21 cellular contexts compared by ENCODE assay signal in genomic region chr10:119125942-119126341, GRCh38. TPM values are rescaled to one million over a fixed set of nuclear protein-coding genes. Genes with fewer than 3 reads are reported as not detected.
DNase-seq lines count a peak whose midpoint lies in the region; ATAC-seq, FAIRE-seq and TF ChIP-seq lines count a peak whose summit lies in the region.
"Had no signal": no experiment of that assay in that cellular context is flagged by ENCODE, and none has a peak within 500 bp of the region (broad histone marks: within the 10 kb centered on the region; RNA-seq: fewer than 3 reads in every experiment).

No MANE protein-coding gene starts in this region.

- H3K36me3 ChIP-seq in DND-41 (ENCODE audit: insufficient read depth, low read length) (peaks cover 88% of the 10 kb centered on the region), K562 (ENCODE audit: control insufficient read depth, insufficient read depth, low read length) (peaks cover 7% of the 10 kb centered on the region; the same call in 2 of the 3 replicates)

- TF ChIP-seq EP300 in K562 (IDR thresholded peaks at IDR 0.05; ENCODE audit: low read length), result no peak

- POLR2A ChIA-PET in K562 (lab: Yijun Ruan, JAX), result no interaction called here

- H3K9ac ChIP-seq in DND-41 (ENCODE audit: low read depth, low read length) (no peak overlapping the region), K562 (ENCODE audit: insufficient read depth in 1 of 2, low read depth in 2 of 2, low read length in 2 of 2) (no peak overlapping the region)
- H3K9ac ChIP-seq: BLaER1 treated with 17β-estradiol and CSF1 and Interleukin-3, amounts not matched to agents 10 nM and 100 nM; GM23248 had no signal

- H3K4me1 ChIP-seq in DND-41 (ENCODE audit: insufficient read depth, low read length) (peaks cover 40% of the 10 kb centered on the region), K562 (replicated peaks in 1 of 2; ENCODE audit: control insufficient read depth in 2 of 2, insufficient read depth in 2 of 2, low read length in 2 of 2) (peaks cover 4 to 7% of the 10 kb centered on the region in 2 experiments)

- intact Hi-C loops in K562 (cut with micrococcal nuclease), result no loop called here
- intact Hi-C loops in activated T-helper 2 cell treated with anti-CD3 and anti-CD28 coated beads, Interferon-gamma antibody, Interleukin-2, Interleukin-4, amounts not matched to agents 10 μg/mL and 5 μg/mL and 100 μg/mL, durations not matched to agents 14 hours and 24 hours and 36 hours (cut with micrococcal nuclease), result no loop called here

- peak overlapping the region; percentile 55 for H3K27ac ChIP-seq in DND-41 (ENCODE audit: low read length)
- no peak overlapping the region for H3K27ac ChIP-seq in K562 (ENCODE audit: extremely low read depth, low read depth, low read length)
- H3K27ac ChIP-seq: 22Rv1; BLaER1 treated with 17β-estradiol and CSF1 and Interleukin-3, amounts not matched to agents 10 nM and 100 nM; GM23248 had no signal

- H3K79me2 ChIP-seq in DND-41 (ENCODE audit: insufficient read depth, low read length) (peaks cover 42% of the 10 kb centered on the region), K562 (ENCODE audit: control insufficient read depth, insufficient read depth, low read length) (no peaks in the 10 kb centered on the region)

- peak overlapping the region; percentile 6 for H3K27ac Mint-ChIP-seq in T-helper 2 cell treated with Interferon-gamma antibody and Interleukin-4, amounts not matched to agents 5 μg/mL and 100 μg/mL, for 36 hours
- no peak overlapping the region for H3K27ac Mint-ChIP-seq in activated T-helper 2 cell treated with anti-CD3 and anti-CD28 coated beads, Interferon-gamma antibody, Interleukin-2, Interleukin-4, amounts not matched to agents 10 μg/mL and 5 μg/mL and 100 μg/mL, durations not matched to agents 14 hours and 24 hours and 36 hours
- H3K27ac Mint-ChIP-seq: B cell; CD4-positive, alpha-beta T cell had no signal

- H2AFZ ChIP-seq in DND-41 (ENCODE audit: low read depth, low read length) (no peak overlapping the region), K562 (ENCODE audit: low read depth, low read length) (no peak overlapping the region)
- H2AFZ ChIP-seq: GM23248 had no signal

- no peaks in the 10 kb centered on the region for H3K9me3 ChIP-seq in DND-41 (ENCODE audit: insufficient read depth, low read length, severe bottlenecking)
- H3K9me3 ChIP-seq in K562 (replicated peaks; ENCODE audit: control insufficient read depth, insufficient read depth, low read depth, low read length), result no peaks in the 10 kb centered on the region

- H3K4me2 ChIP-seq in DND-41 (ENCODE audit: insufficient read depth, low read length) (no peak overlapping the region), K562 (ENCODE audit: insufficient read depth, low read length) (no peak overlapping the region)
- H3K4me2 ChIP-seq: BLaER1 treated with 17β-estradiol and CSF1 and Interleukin-3, amounts not matched to agents 10 nM and 100 nM had no signal

- no peaks in the 10 kb centered on the region for H3K9me1 ChIP-seq in K562 (ENCODE audit: control insufficient read depth, insufficient read depth, low read length)

- no peak for ATAC-seq in DND-41 (ENCODE audit: insufficient read depth, low read depth)
- ATAC-seq in K562, result no peak

- H4K20me1 ChIP-seq in DND-41 (ENCODE audit: insufficient read depth, low read length) (no peaks in the 10 kb centered on the region), K562 (replicated peaks; ENCODE audit: control insufficient read depth, insufficient read depth, low read length) (no peaks in the 10 kb centered on the region)
- H4K20me1 ChIP-seq: BLaER1 treated with 17β-estradiol and CSF1 and Interleukin-3, amounts not matched to agents 10 nM and 100 nM had no signal

- H3K4me3 ChIP-seq in DND-41 (ENCODE audit: low read depth in 1 of 2, low read length in 2 of 2) (no peak overlapping the region), K562 (no peak overlapping the region)
- H3K4me3 ChIP-seq: BLaER1 treated with 17β-estradiol and CSF1 and Interleukin-3, amounts not matched to agents 10 nM and 100 nM; GM23248 had no signal

- no peaks in the 10 kb centered on the region for H3K9me3 Mint-ChIP-seq in T-helper 2 cell treated with Interferon-gamma antibody and Interleukin-4, amounts not matched to agents 5 μg/mL and 100 μg/mL, for 36 hours
- H3K9me3 Mint-ChIP-seq in activated T-helper 2 cell treated with anti-CD3 and anti-CD28 coated beads, Interferon-gamma antibody, Interleukin-2, Interleukin-4, amounts not matched to agents 10 μg/mL and 5 μg/mL and 100 μg/mL, durations not matched to agents 14 hours and 24 hours and 36 hours, result no peaks in the 10 kb centered on the region
- H3K9me3 Mint-ChIP-seq: CD4-positive, alpha-beta T cell; CD8-positive, alpha-beta memory T cell had no signal

- WGBS in K562 (ENCODE audit: insufficient coverage, low coverage, missing lambda C conversion rate), result 37% methylated on average over 2 of the region's 2 CpGs

- no peak overlapping the region for H3K4me3 Mint-ChIP-seq in T-helper 2 cell treated with Interferon-gamma antibody and Interleukin-4, amounts not matched to agents 5 μg/mL and 100 μg/mL, for 36 hours
- H3K4me3 Mint-ChIP-seq in activated T-helper 2 cell treated with anti-CD3 and anti-CD28 coated beads, Interferon-gamma antibody, Interleukin-2, Interleukin-4, amounts not matched to agents 10 μg/mL and 5 μg/mL and 100 μg/mL, durations not matched to agents 14 hours and 24 hours and 36 hours (ENCODE audit: low read depth), result no peak overlapping the region
- H3K4me3 Mint-ChIP-seq: B cell; CD14-positive monocyte; CD4-positive, alpha-beta T cell had no signal

- no peak for DNase-seq in T-helper 2 cell treated with Interferon-gamma antibody and Interleukin-4, amounts not matched to agents 5 μg/mL and 100 μg/mL, for 36 hours (ENCODE audit: low spot score)
- DNase-seq in T-helper 2 cell (no peak), DND-41 (no peak), K562 (ENCODE audit: extremely low read depth in 1 of 4, low spot score in 3 of 4) (no peak)
- DNase-seq in stimulated activated CD8-positive, alpha-beta memory T cell treated with anti-CD3 and anti-CD28 coated beads, Interleukin-4, amount 100 ng/mL, for 48 hours, result no peak
- DNase-seq in activated T-helper 2 cell treated with anti-CD3 and anti-CD28 coated beads, Interferon-gamma antibody, Interleukin-2, Interleukin-4, amounts not matched to agents 10 μg/mL and 5 μg/mL and 100 μg/mL, durations not matched to agents 14 hours and 24 hours and 36 hours (ENCODE audit: low spot score), result no peak
- DNase-seq: CD4-positive, alpha-beta T cell; CD8-positive, alpha-beta memory T cell; DMS53; DMS79 treated with DMSO at 0.1 percent for 48 hours; GM23248; H7; HCEC 1CT had no signal

- TF ChIP-seq CTCF in DND-41 (IDR thresholded peaks at IDR 0.05; ENCODE audit: borderline replicate concordance, extremely low read depth, low read length, poor library complexity, severe bottlenecking), result no peak
- TF ChIP-seq CTCF in K562 (IDR thresholded peaks at IDR 0.05 in 2 of 3, conservative IDR thresholded peaks at IDR 0.05 in 1 of 3; ENCODE audit: insufficient read depth in 2 of 3, low read depth in 1 of 3, low read length in 3 of 3), result no peak

- H3K27me3 Mint-ChIP-seq in T-helper 2 cell treated with Interferon-gamma antibody and Interleukin-4, amounts not matched to agents 5 μg/mL and 100 μg/mL, for 36 hours (ENCODE audit: low read depth), result no peaks in the 10 kb centered on the region
- H3K27me3 Mint-ChIP-seq in activated T-helper 2 cell treated with anti-CD3 and anti-CD28 coated beads, Interferon-gamma antibody, Interleukin-2, Interleukin-4, amounts not matched to agents 10 μg/mL and 5 μg/mL and 100 μg/mL, durations not matched to agents 14 hours and 24 hours and 36 hours (ENCODE audit: low read depth), result no peaks in the 10 kb centered on the region
- H3K27me3 Mint-ChIP-seq: B cell; CD4-positive, alpha-beta T cell; CD8-positive, alpha-beta memory T cell had no signal

- peaks cover 24% of the 10 kb centered on the region for H3K4me1 Mint-ChIP-seq in T-helper 2 cell treated with Interferon-gamma antibody and Interleukin-4, amounts not matched to agents 5 μg/mL and 100 μg/mL, for 36 hours (ENCODE audit: low read depth)
- peaks cover 26% of the 10 kb centered on the region for H3K4me1 Mint-ChIP-seq in activated T-helper 2 cell treated with anti-CD3 and anti-CD28 coated beads, Interferon-gamma antibody, Interleukin-2, Interleukin-4, amounts not matched to agents 10 μg/mL and 5 μg/mL and 100 μg/mL, durations not matched to agents 14 hours and 24 hours and 36 hours (ENCODE audit: low read depth)

- TF ChIP-seq POLR2A in K562 (conservative IDR thresholded peaks at IDR 0.05), result no peak

- BruUV-seq in K562 (replicated peaks; lab: Mats Ljungman, UMichigan), result no TSS peak

- in situ Hi-C loops in K562 (cut with MboI), result no loop called here

- CTCF ChIA-PET in K562 (lab: Yijun Ruan, JAX; ENCODE audit: low intra/inter-chr PET ratio), result no interaction called here

- no peaks in the 10 kb centered on the region for H3K27me3 ChIP-seq in DND-41 (ENCODE audit: insufficient read depth, low read length, poor library complexity)
- H3K27me3 ChIP-seq in K562 (ENCODE audit: control insufficient read depth in 2 of 2, insufficient read depth in 2 of 2, low read length in 2 of 2), result no peaks in the 10 kb centered on the region
- H3K27me3 ChIP-seq: BLaER1 treated with 17β-estradiol and CSF1 and Interleukin-3, amounts not matched to agents 10 nM and 100 nM had no signal

- TF ChIP-seq RAD21 in K562 (CRISPR knock-in tag; conservative IDR thresholded peaks at IDR 0.05 in 1 of 2, IDR thresholded peaks at IDR 0.05 in 1 of 2), result no peak

- peaks cover 77% of the 10 kb centered on the region for H3K36me3 Mint-ChIP-seq in T-helper 2 cell treated with Interferon-gamma antibody and Interleukin-4, amounts not matched to agents 5 μg/mL and 100 μg/mL, for 36 hours (ENCODE audit: low read depth)
- peaks cover 75% of the 10 kb centered on the region for H3K36me3 Mint-ChIP-seq in activated T-helper 2 cell treated with anti-CD3 and anti-CD28 coated beads, Interferon-gamma antibody, Interleukin-2, Interleukin-4, amounts not matched to agents 10 μg/mL and 5 μg/mL and 100 μg/mL, durations not matched to agents 14 hours and 24 hours and 36 hours (ENCODE audit: low read depth)

- no peak for FAIRE-seq in K562 (lab: Jason Lieb, UNC)
- FAIRE-seq: A204.1, G401.6, GM19239, H1 had no signal

RNA-seq across cellular contexts. Expression of gene DENND10, which starts 22.0 kb away (rescaled TPM):
- 23.7 and 25.5 TPM in 2 replicates for total RNA-seq in K562 (2011; cell fraction: chromatin; rRNA removed; ENCODE audit: low replicate concordance)
- total RNA-seq in K562 (2011; cell fraction: nucleolus; rRNA removed), result 14.5 and 16.5 TPM in 2 replicates
- total RNA-seq in K562 (2011; cell fraction: nucleoplasm; rRNA removed), result 17.3 and 28.2 TPM in 2 replicates
- total RNA-seq in K562 (2014; rRNA removed) (12.9 TPM in 2 replicates), K562 (2014; rRNA removed; fragmentation: Illumina TruSeq; extraction: Trizol) (12.3 and 13.7 TPM in 2 replicates), K562 (2015; rRNA removed; fragmentation: Illumina TruSeq; extraction: Trizol) (11.2 and 11.9 TPM in 2 replicates), K562 (2021) (10.4 and 12.2 TPM in 2 replicates)
- polyA plus RNA-seq in K562 (2011; rRNA removed) (18.3 and 19.0 TPM in 2 replicates), K562 (2014; fragmentation: Illumina TruSeq; extraction: Trizol) (11.7 and 12.5 TPM in 2 replicates), K562 (2014; fragmentation: Nextera tagmentation; extraction: Ambion mirVana) (10 to 100 TPM; 15.5 to 20.0 TPM), K562 (2014; rRNA removed) (9.4 and 10.5 TPM in 2 replicates)
- polyA plus RNA-seq in K562 (2011; cell fraction: cytosol; rRNA removed), result 10.5 and 12.3 TPM in 2 replicates
- 11.3 and 12.6 TPM in 2 replicates for polyA plus RNA-seq in K562 (2011; cell fraction: nucleus; rRNA removed)
- 11.0 and 17.5 TPM in 2 replicates for polyA plus RNA-seq in K562 (2012)
- polyA minus RNA-seq in K562 (2011; rRNA and poly(A)+ RNA removed), result 15.9 and 18.0 TPM in 2 replicates
- 5.0 and 9.3 TPM in 2 replicates for polyA minus RNA-seq in K562 (2011; cell fraction: cytosol; rRNA and poly(A)+ RNA removed)
- polyA minus RNA-seq in K562 (2011; cell fraction: nucleus; rRNA and poly(A)+ RNA removed), result 5.1 and 9.4 TPM in 2 replicates
- total RNA-seq in activated T-helper 2 cell treated with anti-CD3 and anti-CD28 coated beads, Interferon-gamma antibody, Interleukin-2, Interleukin-4, amounts not matched to agents 10 μg/mL and 5 μg/mL and 100 μg/mL, durations not matched to agents 14 hours and 24 hours and 36 hours, result 26.0 and 26.2 TPM in 2 replicates

RNA-seq across cellular contexts. Expression of gene SFXN4, which starts 39.6 kb away (rescaled TPM):
- 49.1 and 58.2 TPM in 2 replicates for total RNA-seq in K562 (2011; cell fraction: chromatin; rRNA removed; ENCODE audit: low replicate concordance)
- 49.6 and 51.9 TPM in 2 replicates for total RNA-seq in K562 (2011; cell fraction: nucleolus; rRNA removed)
- 56.2 and 59.0 TPM in 2 replicates for total RNA-seq in K562 (2011; cell fraction: nucleoplasm; rRNA removed)
- total RNA-seq in K562 (2014; rRNA removed) (39.6 and 40.3 TPM in 2 replicates), K562 (2014; rRNA removed; fragmentation: Illumina TruSeq; extraction: Trizol) (48.9 and 51.5 TPM in 2 replicates), K562 (2015; rRNA removed; fragmentation: Illumina TruSeq; extraction: Trizol) (40.1 and 42.4 TPM in 2 replicates), K562 (2021) (44.9 and 46.0 TPM in 2 replicates)
- polyA plus RNA-seq in K562 (2011; rRNA removed) (50.5 and 64.0 TPM in 2 replicates), K562 (2014; fragmentation: Illumina TruSeq; extraction: Trizol) (49.8 and 54.6 TPM in 2 replicates), K562 (2014; fragmentation: Nextera tagmentation; extraction: Ambion mirVana) (10 to 100 TPM; 80.6 to 97.8 TPM), K562 (2014; rRNA removed) (54.5 and 68.1 TPM in 2 replicates)
- polyA plus RNA-seq in K562 (2011; cell fraction: cytosol; rRNA removed), result 31.3 and 45.2 TPM in 2 replicates
- polyA plus RNA-seq in K562 (2011; cell fraction: nucleus; rRNA removed), result 31.2 and 39.9 TPM in 2 replicates
- polyA plus RNA-seq in K562 (2012), result 39.1 and 85.0 TPM in 2 replicates
- 36.1 and 36.6 TPM in 2 replicates for polyA minus RNA-seq in K562 (2011; rRNA and poly(A)+ RNA removed)
- polyA minus RNA-seq in K562 (2011; cell fraction: cytosol; rRNA and poly(A)+ RNA removed), result 19.7 and 23.7 TPM in 2 replicates
- polyA minus RNA-seq in K562 (2011; cell fraction: nucleus; rRNA and poly(A)+ RNA removed), result 16.7 and 21.1 TPM in 2 replicates
- total RNA-seq in activated T-helper 2 cell treated with anti-CD3 and anti-CD28 coated beads, Interferon-gamma antibody, Interleukin-2, Interleukin-4, amounts not matched to agents 10 μg/mL and 5 μg/mL and 100 μg/mL, durations not matched to agents 14 hours and 24 hours and 36 hours, result 43.5 and 44.8 TPM in 2 replicates

RNA-seq across cellular contexts. Expression of gene EIF3A, which starts 45.3 kb away (rescaled TPM):
- 60.9 and 137 TPM in 2 replicates for total RNA-seq in K562 (2011; cell fraction: chromatin; rRNA removed; ENCODE audit: low replicate concordance)
- total RNA-seq in K562 (2011; cell fraction: nucleolus; rRNA removed), result 28.9 and 33.7 TPM in 2 replicates
- 42.9 and 46.2 TPM in 2 replicates for total RNA-seq in K562 (2011; cell fraction: nucleoplasm; rRNA removed)
- total RNA-seq in K562 (2014; rRNA removed), result 89.1 and 89.2 TPM in 2 replicates
- total RNA-seq in K562 (2014; rRNA removed; fragmentation: Illumina TruSeq; extraction: Trizol), result 124 and 145 TPM in 2 replicates
- 145 and 156 TPM in 2 replicates for total RNA-seq in K562 (2015; rRNA removed; fragmentation: Illumina TruSeq; extraction: Trizol)
- 93.0 and 124 TPM in 2 replicates for total RNA-seq in K562 (2021)
- 34.8 and 42.8 TPM in 2 replicates for polyA plus RNA-seq in K562 (2011; rRNA removed)
- polyA plus RNA-seq in K562 (2011; cell fraction: cytosol; rRNA removed), result 16.8 and 31.9 TPM in 2 replicates
- 26.0 and 29.5 TPM in 2 replicates for polyA plus RNA-seq in K562 (2011; cell fraction: nucleus; rRNA removed)
- polyA plus RNA-seq in K562 (2012), result 89.1 and 101 TPM in 2 replicates
- 143 and 163 TPM in 2 replicates for polyA plus RNA-seq in K562 (2014; fragmentation: Illumina TruSeq; extraction: Trizol)
- 10 to 100 TPM; 19.6 to 35.1 TPM for polyA plus RNA-seq in K562 (2014; fragmentation: Nextera tagmentation; extraction: Ambion mirVana)
- 86.2 and 102 TPM in 2 replicates for polyA plus RNA-seq in K562 (2014; rRNA removed)
- 88.8 and 109 TPM in 2 replicates for polyA minus RNA-seq in K562 (2011; rRNA and poly(A)+ RNA removed)
- 63.1 and 67.0 TPM in 2 replicates for polyA minus RNA-seq in K562 (2011; cell fraction: cytosol; rRNA and poly(A)+ RNA removed)
- 31.5 and 63.6 TPM in 2 replicates for polyA minus RNA-seq in K562 (2011; cell fraction: nucleus; rRNA and poly(A)+ RNA removed)
- total RNA-seq in activated T-helper 2 cell treated with anti-CD3 and anti-CD28 coated beads, Interferon-gamma antibody, Interleukin-2, Interleukin-4, amounts not matched to agents 10 μg/mL and 5 μg/mL and 100 μg/mL, durations not matched to agents 14 hours and 24 hours and 36 hours, result 161 and 164 TPM in 2 replicates

RNA-seq across cellular contexts. Expression of gene PRDX3, which starts 52.7 kb away (rescaled TPM):
- 44.3 and 59.6 TPM in 2 replicates for total RNA-seq in K562 (2011; cell fraction: chromatin; rRNA removed; ENCODE audit: low replicate concordance)
- total RNA-seq in K562 (2011; cell fraction: nucleolus; rRNA removed), result 47.8 and 52.9 TPM in 2 replicates
- 68.3 and 84.1 TPM in 2 replicates for total RNA-seq in K562 (2011; cell fraction: nucleoplasm; rRNA removed)
- total RNA-seq in K562 (2014; rRNA removed) (122 and 154 TPM in 2 replicates), K562 (2014; rRNA removed; fragmentation: Illumina TruSeq; extraction: Trizol) (197 and 213 TPM in 2 replicates), K562 (2015; rRNA removed; fragmentation: Illumina TruSeq; extraction: Trizol) (163 and 171 TPM in 2 replicates), K562 (2021) (140 and 150 TPM in 2 replicates)
- polyA plus RNA-seq in K562 (2011; rRNA removed) (268 and 325 TPM in 2 replicates), K562 (2014; fragmentation: Illumina TruSeq; extraction: Trizol) (172 and 173 TPM in 2 replicates), K562 (2014; fragmentation: Nextera tagmentation; extraction: Ambion mirVana) (100 to 1,000 TPM; 759 to 994 TPM), K562 (2014; rRNA removed) (143 and 194 TPM in 2 replicates)
- 94.1 and 162 TPM in 2 replicates for polyA plus RNA-seq in K562 (2011; cell fraction: cytosol; rRNA removed)
- 113 and 152 TPM in 2 replicates for polyA plus RNA-seq in K562 (2011; cell fraction: nucleus; rRNA removed)
- polyA plus RNA-seq in K562 (2012), result 161 and 163 TPM in 2 replicates
- 226 and 260 TPM in 2 replicates for polyA minus RNA-seq in K562 (2011; rRNA and poly(A)+ RNA removed)
- polyA minus RNA-seq in K562 (2011; cell fraction: cytosol; rRNA and poly(A)+ RNA removed), result 61.8 and 87.3 TPM in 2 replicates
- polyA minus RNA-seq in K562 (2011; cell fraction: nucleus; rRNA and poly(A)+ RNA removed), result 26.0 and 46.5 TPM in 2 replicates
- total RNA-seq in activated T-helper 2 cell treated with anti-CD3 and anti-CD28 coated beads, Interferon-gamma antibody, Interleukin-2, Interleukin-4, amounts not matched to agents 10 μg/mL and 5 μg/mL and 100 μg/mL, durations not matched to agents 14 hours and 24 hours and 36 hours, result 177 and 182 TPM in 2 replicates
